ENCODE assay signal across 24 cellular contexts in genomic region chr17:32865141-32865540, GRCh38.
"Had no signal": no experiment of that assay in that cellular context is flagged by ENCODE, and none has a peak within 500 bp of the region (broad histone marks: within the 10 kb centered on the region; RNA-seq: fewer than 3 reads in every experiment).

No MANE protein-coding gene starts in this region.

- H3K4me1 Mint-ChIP-seq: activated naive CD8-positive, alpha-beta T cell treated with anti-CD3 and anti-CD28 coated beads, Interleukin-2, amount 10 ng/mL, durations not matched to agents 7 days and 5 days had no signal

- DNase-seq: activated CD4-positive, alpha-beta T cell treated with anti-CD3 and anti-CD28 coated beads for 48 hours; activated CD4-positive, alpha-beta T cell treated with anti-CD3 and anti-CD28 coated beads, Interleukin-2, amount 50 U/mL, for 4 hours; activated CD4-positive, CD25-positive, alpha-beta regulatory T cell treated with anti-CD3 and anti-CD28 coated beads, Interleukin-2, amount 50 U/mL, for 72 hours; activated CD8-positive, alpha-beta memory T cell treated with anti-CD3 and anti-CD28 coated beads, Interleukin-2, amount 50 U/mL, for 48 hours; activated CD8-positive, alpha-beta T cell treated with anti-CD3 and anti-CD28 coated beads, Interleukin-2, amount 10 ng/mL, durations not matched to agents 7 days and 5 days; activated naive CD4-positive, alpha-beta T cell treated with anti-CD3 and anti-CD28 coated beads, Interleukin-2, amount 50 U/mL, for 16 hours; activated naive CD8-positive, alpha-beta T cell treated with anti-CD3 and anti-CD28 coated beads, Interleukin-2, amount 10 ng/mL, durations not matched to agents 7 days and 5 days; activated T-cell treated with anti-CD3 and anti-CD28 coated beads, Interleukin-2, amount 50 U/mL, for 1 hour; adrenal gland; aorta; body of pancreas; KBM-7; NCI-H1048; NCI-H1417; NCI-H1930; NCI-H2171; NCI-H446 treated with DMSO at 0.1 percent for 48 hours; NCI-H524 treated with DMSO at 0.1 percent for 48 hours; NCI-H774; SHP77; T-helper 17 cell; T-helper 9 cell had no signal

- H3K4me3 Mint-ChIP-seq: activated CD8-positive, alpha-beta T cell treated with anti-CD3 and anti-CD28 coated beads, Interleukin-2, amount 10 ng/mL, durations not matched to agents 7 days and 5 days; activated naive CD8-positive, alpha-beta T cell treated with anti-CD3 and anti-CD28 coated beads, Interleukin-2, amount 10 ng/mL, durations not matched to agents 7 days and 5 days; T-helper 17 cell; WTC11 had no signal

- H3K9me3 Mint-ChIP-seq: activated naive CD8-positive, alpha-beta T cell treated with anti-CD3 and anti-CD28 coated beads, Interleukin-2, amount 10 ng/mL, durations not matched to agents 7 days and 5 days had no signal

- ATAC-seq: activated CD8-positive, alpha-beta T cell treated with anti-CD3 and anti-CD28 coated beads, Interleukin-2, amount 10 ng/mL, durations not matched to agents 7 days and 5 days; body of pancreas; T-helper 17 cell; WTC11 had no signal

- H3K27ac ChIP-seq: adrenal gland, body of pancreas had no signal

- FAIRE-seq: RCC 7860 had no signal

- H3K36me3 Mint-ChIP-seq: activated naive CD8-positive, alpha-beta T cell treated with anti-CD3 and anti-CD28 coated beads, Interleukin-2, amount 10 ng/mL, durations not matched to agents 7 days and 5 days; WTC11 had no signal

- H3K27ac Mint-ChIP-seq: activated CD8-positive, alpha-beta T cell treated with anti-CD3 and anti-CD28 coated beads, Interleukin-2, amount 10 ng/mL, durations not matched to agents 7 days and 5 days; activated naive CD8-positive, alpha-beta T cell treated with anti-CD3 and anti-CD28 coated beads, Interleukin-2, amount 10 ng/mL, durations not matched to agents 7 days and 5 days; T-helper 17 cell; WTC11 had no signal
